Comparison of ENCODE assay signal across 15 cellular contexts in genomic region chr14:96195441-96196081, GRCh38. TPM values are rescaled to one million over a fixed set of nuclear protein-coding genes. Genes with fewer than 3 reads are reported as not detected.
DNase-seq lines count a peak whose midpoint lies in the region; ATAC-seq, FAIRE-seq and TF ChIP-seq lines count a peak whose summit lies in the region.
"Had no signal": no experiment of that assay in that cellular context is flagged by ENCODE, and none has a peak within 500 bp of the region (broad histone marks: within the 10 kb centered on the region; RNA-seq: fewer than 3 reads in every experiment).

No MANE protein-coding gene starts in this region.

- no peak overlapping the region for H3K4me2 ChIP-seq in K562 (ENCODE audit: insufficient read depth, low read length)
- H3K4me2 ChIP-seq in PC-3 (ENCODE audit: low read length), result no peak overlapping the region

- H3K27me3 ChIP-seq in K562 (ENCODE audit: control insufficient read depth in 2 of 2, insufficient read depth in 2 of 2, low read length in 2 of 2) (peaks cover 0 to 39% of the 10 kb centered on the region in 2 experiments; a peak in 2 of 5 replicates), liver (ENCODE audit: control insufficient read depth in 4 of 4, insufficient read depth in 4 of 4, low read length in 3 of 4) (no peaks in the 10 kb centered on the region), upper lobe of right lung (no peaks in the 10 kb centered on the region), PC-3 (ENCODE audit: low read length) (peaks cover 27% of the 10 kb centered on the region; the same call in 1 of the 2 replicates)
- H3K27me3 ChIP-seq: BLaER1, Peyer's patch had no signal

- H3K9ac ChIP-seq in K562 (ENCODE audit: insufficient read depth in 1 of 2, low read depth in 2 of 2, low read length in 2 of 2) (no peak overlapping the region), liver (ENCODE audit: low read depth in 1 of 2, low read length in 2 of 2) (no peak overlapping the region), PC-3 (ENCODE audit: low read length) (no peak overlapping the region)
- H3K9ac ChIP-seq: BLaER1 had no signal

- peak; percentile 21 for DNase-seq in NCI-H345 treated with DMSO at 0.1 percent for 48 hours (lab: John Stamatoyannopoulos, UW; ENCODE audit: unreplicated experiment)
- no peak for DNase-seq in K562 (ENCODE audit: extremely low read depth in 1 of 4, low spot score in 3 of 4)
- no peak for DNase-seq in upper lobe of right lung
- no peak for DNase-seq in cardiac septum (ENCODE audit: low spot score)
- DNase-seq in GM13977 (ENCODE audit: low spot score), result no peak
- no peak for DNase-seq in PC-3
- DNase-seq: DMS 273 treated with DMSO at 0.1 percent for 48 hours, HFFc6, Karpas-422, NCI-H2029 treated with DMSO at 0.1 percent for 48 hours, NCI-H69, Peyer's patch, Right ventricle myocardium superior had no signal

- in situ Hi-C loops in K562 (cut with MboI) (no loop called here), GM13977 (cut with MboI; ENCODE audit: low pct_unique_long_range_greater_than_20kb, low sequenced_read_pairs, unreplicated experiment) (no loop called here)

- H3K36me3 ChIP-seq in K562 (ENCODE audit: control insufficient read depth, insufficient read depth, low read length) (no peaks in the 10 kb centered on the region), liver (ENCODE audit: control insufficient read depth in 4 of 4, insufficient read depth in 3 of 4, low read depth in 1 of 4, low read length in 3 of 4) (no peaks in the 10 kb centered on the region), upper lobe of right lung (no peaks in the 10 kb centered on the region), PC-3 (ENCODE audit: low read depth, low read length) (no peaks in the 10 kb centered on the region)
- H3K36me3 ChIP-seq: BLaER1, Peyer's patch had no signal

- H2AFZ ChIP-seq in K562 (ENCODE audit: low read depth, low read length) (no peak overlapping the region), PC-3 (ENCODE audit: low read length) (no peak overlapping the region)

- H3K9me3 ChIP-seq in K562 (replicated peaks; ENCODE audit: control insufficient read depth, insufficient read depth, low read depth, low read length) (no peaks in the 10 kb centered on the region), liver (ENCODE audit: control insufficient read depth in 4 of 4, low read length in 3 of 4) (no peaks in the 10 kb centered on the region), upper lobe of right lung (no peaks in the 10 kb centered on the region), PC-3 (ENCODE audit: low read length) (no peaks in the 10 kb centered on the region)
- H3K9me3 ChIP-seq: Peyer's patch had no signal

- H3K9me2 ChIP-seq in PC-3 (replicated peaks; ENCODE audit: low read length), result no peaks in the 10 kb centered on the region

- TF ChIP-seq CTCF in K562 (IDR thresholded peaks at IDR 0.05 in 2 of 3, conservative IDR thresholded peaks at IDR 0.05 in 1 of 3; ENCODE audit: insufficient read depth in 2 of 3, low read depth in 1 of 3, low read length in 3 of 3), result no peak
- TF ChIP-seq CTCF in liver (IDR thresholded peaks at IDR 0.05; ENCODE audit: low read depth, low read length, missing input control), result no peak
- TF ChIP-seq CTCF in upper lobe of right lung (IDR thresholded peaks at IDR 0.05), result no peak
- no peak for TF ChIP-seq CTCF in GM13977 (IDR thresholded peaks at IDR 0.05; ENCODE audit: extremely low read depth, insufficient read depth, missing control alignments)
- TF ChIP-seq CTCF in PC-3 (conservative IDR thresholded peaks at IDR 0.05; ENCODE audit: low read depth, low read length), result no peak

- H3K4me3 ChIP-seq in K562 (no peak overlapping the region), liver (ENCODE audit: low read depth in 1 of 3, low read length in 3 of 3) (no peak overlapping the region), upper lobe of right lung (no peak overlapping the region), PC-3 (ENCODE audit: low read length) (no peak overlapping the region)
- H3K4me3 ChIP-seq: BLaER1, Peyer's patch had no signal

- H4K20me1 ChIP-seq in K562 (replicated peaks; ENCODE audit: control insufficient read depth, insufficient read depth, low read length) (no peaks in the 10 kb centered on the region), PC-3 (ENCODE audit: low read length) (no peaks in the 10 kb centered on the region)
- H4K20me1 ChIP-seq: BLaER1 had no signal

- no peak for ATAC-seq in K562
- ATAC-seq in upper lobe of right lung, result peak; percentile 4
- ATAC-seq in PC-3, result no peak

- no peaks in the 10 kb centered on the region for H3K4me1 ChIP-seq in K562 (replicated peaks in 1 of 2; ENCODE audit: control insufficient read depth in 2 of 2, insufficient read depth in 2 of 2, low read length in 2 of 2)
- H3K4me1 ChIP-seq in liver (ENCODE audit: control insufficient read depth in 4 of 4, insufficient read depth in 4 of 4, low read length in 3 of 4), result peaks cover 0 to 6% (median 4%) of the 10 kb centered on the region in 4 donors
- H3K4me1 ChIP-seq in upper lobe of right lung, result peaks cover 10% of the 10 kb centered on the region
- no peaks in the 10 kb centered on the region for H3K4me1 ChIP-seq in PC-3 (ENCODE audit: insufficient read depth, low read length)
- H3K4me1 ChIP-seq: Peyer's patch had no signal

- TF ChIP-seq EP300 in K562 (IDR thresholded peaks at IDR 0.05; ENCODE audit: low read length), result no peak

- POLR2A ChIA-PET in K562 (lab: Yijun Ruan, JAX) (no interaction called here), PC-3 (lab: Charles Lee; ENCODE audit: unreplicated experiment) (no interaction called here)

- CTCF ChIA-PET in K562 (lab: Yijun Ruan, JAX; ENCODE audit: low intra/inter-chr PET ratio) (no interaction called here), PC-3 (lab: Charles Lee) (no interaction called here)

- no TSS peak for BruUV-seq in K562 (replicated peaks; lab: Mats Ljungman, UMichigan)
- BruUV-seq in PC-3 (replicated peaks; lab: Mats Ljungman, UMichigan), result no TSS peak

- FAIRE-seq in K562 (lab: Jason Lieb, UNC), result no peak

- no peaks in the 10 kb centered on the region for H3F3A ChIP-seq in PC-3 (ENCODE audit: low read length, unreplicated experiment)

- 0% methylated on average over 5 of the region's 8 CpGs for whole genome bisulfite sequencing in K562 (ENCODE audit: insufficient coverage, low coverage, missing lambda C conversion rate)
- 44% methylated on average over 8 of the region's 8 CpGs for WGBS in liver

- intact Hi-C loops in K562 (cut with micrococcal nuclease), result no loop called here
- intact Hi-C loops in upper lobe of right lung (cut with DNase I), result no loop called here
- intact Hi-C loops in cardiac septum (cut with DNase I), result no loop called here
- intact Hi-C loops in PC-3 (cut with micrococcal nuclease), result no loop called here

- TF ChIP-seq POLR2A in K562 (conservative IDR thresholded peaks at IDR 0.05), result no peak

- no peak for TF ChIP-seq RAD21 in K562 (CRISPR knock-in tag; conservative IDR thresholded peaks at IDR 0.05 in 1 of 2, IDR thresholded peaks at IDR 0.05 in 1 of 2)
- no peak for TF ChIP-seq RAD21 in liver (IDR thresholded peaks at IDR 0.05)

- H3K27ac ChIP-seq in K562 (ENCODE audit: extremely low read depth, low read depth, low read length) (no peak overlapping the region), liver (ENCODE audit: low read depth in 1 of 2, low read length in 2 of 2) (peak overlapping the region in 1 of 2 donors; percentile 20), upper lobe of right lung (peak overlapping the region; percentile 30), PC-3 (ENCODE audit: low read length) (no peak overlapping the region)
- H3K27ac ChIP-seq: BLaER1, Peyer's patch had no signal

- H3K9me1 ChIP-seq in K562 (ENCODE audit: control insufficient read depth, insufficient read depth, low read length), result no peaks in the 10 kb centered on the region

- H3K79me2 ChIP-seq in K562 (ENCODE audit: control insufficient read depth, insufficient read depth, low read length) (no peaks in the 10 kb centered on the region), PC-3 (ENCODE audit: low read length) (no peaks in the 10 kb centered on the region)

TF ChIP-seq in K562, 482 proteins besides CTCF, POLR2A, EP300 and RAD21 (continues in another document):
- peak; percentile 50; the same call in 1 of the 2 replicates for TF ChIP-seq RAD51 (IDR thresholded peaks at IDR 0.05; ENCODE audit: borderline replicate concordance, low read depth)

TF ChIP-seq in liver, 16 proteins besides CTCF, POLR2A, EP300 and RAD21 (continues in another document):
- TF ChIP-seq JUND (IDR thresholded peaks at IDR 0.05), result no peak
- no peak for TF ChIP-seq NR2F2 (IDR thresholded peaks at IDR 0.05)
- TF ChIP-seq EGR1 (IDR thresholded peaks at IDR 0.05; ENCODE audit: low read depth in 2 of 2), result no peak
- TF ChIP-seq HNF4A (conservative IDR thresholded peaks at IDR 0.05), result peak in 1 of 2 donors; percentile 14
- TF ChIP-seq MAX (IDR thresholded peaks at IDR 0.05), result no peak
- TF ChIP-seq RXRA (IDR thresholded peaks at IDR 0.05), result peak; percentile 6 to 41
- TF ChIP-seq FOXA1 (IDR thresholded peaks at IDR 0.05), result no peak
- TF ChIP-seq SP1 (IDR thresholded peaks at IDR 0.05), result peak; percentile 8

RNA-seq across cellular contexts. Expression of gene BDKRB2, which starts 9.1 kb away (rescaled TPM):
- not detected in 2 replicates for total RNA-seq in K562 (2011; cell fraction: chromatin; rRNA removed; ENCODE audit: low replicate concordance)
- total RNA-seq in K562 (2011; cell fraction: nucleolus; rRNA removed), result not detected in 2 replicates
- not detected in 2 replicates for total RNA-seq in K562 (2011; cell fraction: nucleoplasm; rRNA removed)
- total RNA-seq in K562 (2014; rRNA removed) (not detected in 2 replicates), K562 (2014; rRNA removed; fragmentation: Illumina TruSeq; extraction: Trizol) (not detected in 2 replicates), K562 (2015; rRNA removed; fragmentation: Illumina TruSeq; extraction: Trizol) (not detected in 2 replicates), K562 (2021) (0.02 TPM in 1 of 2 replicates, not detected in the other), liver (under 1 TPM; 0.19 to 0.25 TPM), upper lobe of right lung (1.5 TPM), cardiac septum (0.57 TPM), PC-3 (2014; rRNA removed) (0.06 and 0.07 TPM in 2 replicates)
- polyA plus RNA-seq in K562 (2011; rRNA removed) (not detected in 2 replicates), K562 (2014; fragmentation: Illumina TruSeq; extraction: Trizol) (not detected in 2 replicates), K562 (2014; fragmentation: Nextera tagmentation; extraction: Ambion mirVana) (not detected), K562 (2014; rRNA removed) (not detected in 2 replicates), liver (under 1 TPM; 0.10 to 0.15 TPM)
- polyA plus RNA-seq in K562 (2011; cell fraction: cytosol; rRNA removed), result not detected in 2 replicates
- polyA plus RNA-seq in K562 (2011; cell fraction: nucleus; rRNA removed), result not detected in 2 replicates
- not detected in 2 replicates for polyA plus RNA-seq in K562 (2012)
- not detected in 2 replicates for polyA minus RNA-seq in K562 (2011; rRNA and poly(A)+ RNA removed)
- not detected in 2 replicates for polyA minus RNA-seq in K562 (2011; cell fraction: cytosol; rRNA and poly(A)+ RNA removed)
- not detected in 2 replicates for polyA minus RNA-seq in K562 (2011; cell fraction: nucleus; rRNA and poly(A)+ RNA removed)
